In the genomic region with DNA sequence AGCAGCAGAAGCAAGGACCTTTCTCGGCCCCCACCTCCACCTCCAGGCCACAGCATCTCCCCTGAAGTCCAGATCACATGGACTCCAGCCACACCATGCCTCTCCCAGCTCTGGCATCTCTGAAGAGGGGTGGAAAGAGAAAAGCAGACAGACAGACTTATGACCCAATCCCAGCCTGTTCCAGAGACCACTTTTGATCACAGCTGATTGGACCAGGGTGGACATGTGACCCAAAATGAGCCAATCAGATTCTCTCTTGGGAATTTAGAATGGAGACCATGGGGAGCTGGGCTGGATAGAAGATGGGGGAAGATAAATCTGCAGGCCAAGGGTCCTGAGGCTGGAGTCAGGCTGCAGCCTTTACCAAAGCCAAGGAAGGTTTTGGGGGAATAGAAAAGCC, we compare ENCODE assay signal across 1 cellular context.
TF ChIP-seq lines count a peak whose summit lies in the region.

No MANE protein-coding gene starts in this region.

TF ChIP-seq in GM12878, 131 proteins besides CTCF, POLR2A, EP300 and RAD21:
- peak; percentile 38 for TF ChIP-seq USF1 (IDR thresholded peaks at IDR 0.05; ENCODE audit: borderline replicate concordance, extremely low read length, insufficient read depth, low read depth, low read length)
- no peak for TF ChIP-seq KDM1A (IDR thresholded peaks at IDR 0.05; ENCODE audit: borderline replicate concordance)
- 0 out of 2 replicates have a peak, but pooled peaks have one; percentile 16 for TF ChIP-seq PKNOX1 (IDR thresholded peaks at IDR 0.05)
- TF ChIP-seq, protein P1, sequence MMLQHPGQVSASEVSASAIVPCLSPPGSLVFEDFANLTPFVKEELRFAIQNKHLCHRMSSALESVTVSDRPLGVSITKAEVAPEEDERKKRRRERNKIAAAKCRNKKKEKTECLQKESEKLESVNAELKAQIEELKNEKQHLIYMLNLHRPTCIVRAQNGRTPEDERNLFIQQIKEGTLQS (IDR thresholded peaks at IDR 0.05; ENCODE audit: borderline replicate concordance, extremely low read depth, low read depth, low read length) = 0 out of 2 replicates have a peak, but pooled peaks have one; percentile 7
